In genomic region chr15:63986185-63986680, GRCh38 we compare ENCODE assay signal across 16 cellular contexts.
DNase-seq lines count a peak whose midpoint lies in the region; ATAC-seq, FAIRE-seq and TF ChIP-seq lines count a peak whose summit lies in the region.
"Had no signal": no experiment of that assay in that cellular context is flagged by ENCODE, and none has a peak within 500 bp of the region (broad histone marks: within the 10 kb centered on the region; RNA-seq: fewer than 3 reads in every experiment).

No MANE protein-coding gene starts in this region.

- ATAC-seq in GM18502 (IDR thresholded peaks at IDR 0.05; ENCODE audit: poor library complexity, unreplicated experiment) (peak; percentile 15), HG02884 (IDR thresholded peaks at IDR 0.05; ENCODE audit: unreplicated experiment) (peak; percentile 6), HG03108 (IDR thresholded peaks at IDR 0.05; ENCODE audit: unreplicated experiment) (no peak)
- no peak for ATAC-seq in central memory CD8-positive, alpha-beta T cell (replicated peaks; ENCODE audit: extremely low read depth, poor library complexity, severe bottlenecking)

- H3K36me3 Mint-ChIP-seq in central memory CD8-positive, alpha-beta T cell (ENCODE audit: insufficient read depth): no peaks in the 10 kb centered on the region
- no peaks in the 10 kb centered on the region for H3K36me3 Mint-ChIP-seq in chondrocyte (ENCODE audit: low read depth)

- no peaks in the 10 kb centered on the region for H3K4me1 Mint-ChIP-seq in central memory CD8-positive, alpha-beta T cell
- peaks cover 14% of the 10 kb centered on the region for H3K4me1 Mint-ChIP-seq in chondrocyte (ENCODE audit: low read depth)

- DNase-seq in central memory CD8-positive, alpha-beta T cell (ENCODE audit: low spot score in 2 of 2): no peak
- DNase-seq in small intestine (no peak), chondrocyte (ENCODE audit: low spot score) (no peak), hepatic stellate cell (ENCODE audit: low spot score) (no peak), OCI-M2 (lab: John Stamatoyannopoulos, UW; ENCODE audit: unreplicated experiment) (no peak)
- DNase-seq: activated CD4-positive, CD25-positive, alpha-beta regulatory T cell; DND-41; NCI-H1092 treated with DMSO at 0.1 percent for 48 hours; NCI-H2227 treated with DMSO at 0.1 percent for 48 hours; stimulated activated CD4-positive, alpha-beta T cell treated with anti-CD3 and anti-CD28 coated beads, Interleukin-4, amount 100 ng/mL, for 24 hours; stimulated activated naive CD4-positive, alpha-beta T cell had no signal

- no peaks in the 10 kb centered on the region for H3K27me3 Mint-ChIP-seq in central memory CD8-positive, alpha-beta T cell
- no peaks in the 10 kb centered on the region for H3K27me3 Mint-ChIP-seq in chondrocyte (ENCODE audit: low read depth)

- peaks cover 0 to 8% of the 10 kb centered on the region in 2 donors for H3K36me3 ChIP-seq in small intestine (ENCODE audit: control insufficient read depth in 2 of 2, insufficient read depth in 2 of 2, low read length in 2 of 2)

- WGBS in small intestine, 3 donors: 77 to 90% (median 90%) methylated on average over 6 of the region's 6 CpGs

- H3K27ac ChIP-seq in small intestine (ENCODE audit: low read depth in 1 of 2, low read length in 1 of 2): peak overlapping the region; percentile 12 to 87
- H3K27ac ChIP-seq: foreskin keratinocyte had no signal

- H3K9me3 ChIP-seq in small intestine (ENCODE audit: control insufficient read depth, low read depth): no peaks in the 10 kb centered on the region

- no peaks in the 10 kb centered on the region for H3K27me3 ChIP-seq in small intestine (ENCODE audit: control insufficient read depth in 2 of 2, insufficient read depth in 2 of 2, low read length in 2 of 2)
- H3K27me3 ChIP-seq: foreskin keratinocyte had no signal

- H3K9me3 Mint-ChIP-seq in central memory CD8-positive, alpha-beta T cell: no peaks in the 10 kb centered on the region
- H3K9me3 Mint-ChIP-seq in chondrocyte (ENCODE audit: low read depth): no peaks in the 10 kb centered on the region

- H3K4me3 ChIP-seq in small intestine (ENCODE audit: low read depth in 1 of 2, low read length in 2 of 2): no peak overlapping the region

- no peak for TF ChIP-seq CTCF in chondrocyte (IDR thresholded peaks at IDR 0.05)

- FAIRE-seq in small intestine (lab: Jason Lieb, UNC): no peak
- FAIRE-seq: H1 had no signal

- no peak overlapping the region for H3K4me3 Mint-ChIP-seq in central memory CD8-positive, alpha-beta T cell
- no peak overlapping the region for H3K4me3 Mint-ChIP-seq in chondrocyte (ENCODE audit: unreplicated experiment)

- H3K4me1 ChIP-seq in small intestine (ENCODE audit: control insufficient read depth in 2 of 2, insufficient read depth in 1 of 2, low read depth in 1 of 2, low read length in 1 of 2): peaks cover 4 to 6% of the 10 kb centered on the region in 2 donors

- H3K27ac Mint-ChIP-seq in central memory CD8-positive, alpha-beta T cell (ENCODE audit: low read depth): peak overlapping the region; percentile 29
- H3K27ac Mint-ChIP-seq in chondrocyte (ENCODE audit: unreplicated experiment): no peak overlapping the region

Comparison
In these comparisons a context has a peak if more than half of its experiments do, and no peak if none do; other contexts are left out.
1. ATAC-seq: peak in GM18502 (single experiment) and HG02884 (single experiment); none in central memory CD8-positive, alpha-beta T cell (single experiment) and HG03108 (single experiment).